ENCODE assay signal across 14 cellular contexts in the genomic region with DNA sequence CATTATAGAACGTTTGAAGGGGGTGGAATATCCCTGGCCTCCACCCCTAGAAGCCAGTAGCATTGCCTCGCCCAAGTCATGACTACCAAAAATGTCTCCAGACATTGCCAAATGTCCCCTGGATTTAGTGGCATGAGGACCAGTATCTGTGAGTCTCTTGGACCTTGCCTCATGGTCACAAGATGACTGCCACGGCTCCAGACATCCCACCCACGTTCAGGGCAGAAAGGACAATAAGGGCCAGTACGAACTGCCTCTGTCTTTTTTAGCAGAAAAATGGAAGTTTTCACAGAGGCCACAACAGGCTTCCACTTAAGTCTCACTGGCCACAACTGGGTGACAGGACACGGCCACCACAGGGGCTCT. TPM values are rescaled to one million over a fixed set of nuclear protein-coding genes. Genes with fewer than 3 reads are reported as not detected.
DNase-seq lines count a peak whose midpoint lies in the region; ATAC-seq and TF ChIP-seq lines count a peak whose summit lies in the region.
"Had no signal": no experiment of that assay in that cellular context is flagged by ENCODE, and none has a peak within 500 bp of the region (broad histone marks: within the 10 kb centered on the region; RNA-seq: fewer than 3 reads in every experiment).

No MANE protein-coding gene starts in this region.

- peaks cover 62% of the 10 kb centered on the region for H4K20me1 ChIP-seq in MM.1S (ENCODE audit: insufficient read depth, low read length)

- H3K36me3 ChIP-seq in MM.1S (replicated peaks; ENCODE audit: insufficient read depth, low read length) = peaks cover 26% of the 10 kb centered on the region
- H3K36me3 ChIP-seq in neutrophil = peaks cover 82% of the 10 kb centered on the region

- H3K36me3 Mint-ChIP-seq in CD4-positive, alpha-beta T cell (ENCODE audit: low read depth) = peaks cover 97% of the 10 kb centered on the region

- H2AFZ ChIP-seq in MM.1S (ENCODE audit: low read length) = no peak overlapping the region

- intact Hi-C loops in CD4-positive, alpha-beta T cell (cut with DNase I, micrococcal nuclease) = loop anchor here (5.0 kb wide), 4 partner anchors 236 to 1261 kb away; a partner anchor contains a TSS
- intact Hi-C loops in dorsolateral prefrontal cortex (cut with DNase I) = loop anchor here (10.0 kb wide), 2 partner anchors 198 to 818 kb away; no protein-coding TSS in a partner anchor

- 0 out of 2 replicates have a peak overlapping the region, but pooled peaks have one; percentile 10 for H3K4me3 ChIP-seq in MM.1S (ENCODE audit: low read length)
- no peak overlapping the region for H3K4me3 ChIP-seq in dorsolateral prefrontal cortex
- no peak overlapping the region for H3K4me3 ChIP-seq in neutrophil (ENCODE audit: low read depth in 1 of 2, low read length in 1 of 2)
- H3K4me3 ChIP-seq in coronary artery = no peak overlapping the region

- DNase-seq in CD4-positive, alpha-beta T cell = no peak
- no peak for DNase-seq in MM.1S
- no peak for DNase-seq in dorsolateral prefrontal cortex
- no peak for DNase-seq in stimulated activated naive CD4-positive, alpha-beta T cell treated with Interleukin-2 at 50 U/mL for 16 hours (lab: John Stamatoyannopoulos, UW)
- no peak for DNase-seq in stimulated activated CD8-positive, alpha-beta memory T cell treated with anti-CD3 and anti-CD28 coated beads, Interleukin-4, amount 100 ng/mL, for 48 hours
- DNase-seq in coronary artery (ENCODE audit: low spot score) = no peak
- no peak for DNase-seq in HT-29 (ENCODE audit: low spot score)
- DNase-seq: activated T-cell treated with anti-CD3 and anti-CD28 coated beads, Interleukin-2, amount 50 U/mL, for 4 hours; GF-D8; NCI-H1105; RPMI8226; stimulated activated CD4-positive, alpha-beta T cell treated with anti-CD3 and anti-CD28 coated beads, Interleukin-12 subunit alpha, Interleukin-12 subunit beta, amount 100 ng/mL, for 4 hours had no signal

- no peak for TF ChIP-seq CTCF in CD4-positive, alpha-beta T cell (IDR thresholded peaks at IDR 0.05)
- TF ChIP-seq CTCF in MM.1S (IDR thresholded peaks at IDR 0.05; ENCODE audit: low read length) = no peak
- no peak for TF ChIP-seq CTCF in dorsolateral prefrontal cortex (IDR thresholded peaks at IDR 0.05 in 54 of 56, conservative IDR thresholded peaks at IDR 0.05 in 2 of 56; ENCODE audit: low read depth in 1 of 56, partially characterized antibody in 56 of 56)
- TF ChIP-seq CTCF in neutrophil (IDR thresholded peaks at IDR 0.05) = no peak
- no peak for TF ChIP-seq CTCF in coronary artery (IDR thresholded peaks at IDR 0.05)

- peak overlapping the region; percentile 99 for H3K27ac ChIP-seq in CD4-positive, alpha-beta T cell (ENCODE audit: low read depth, low read length)
- H3K27ac ChIP-seq in MM.1S (ENCODE audit: low read length) (peak overlapping the region; percentile 100), dorsolateral prefrontal cortex (peak overlapping the region in 34 of 59 donors; percentile 17 to 97 (median 87)), neutrophil (peak overlapping the region; percentile 90), coronary artery (peak overlapping the region in 1 of 2 donors; percentile 81)

- peak overlapping the region; percentile 96 for H3K27ac Mint-ChIP-seq in CD4-positive, alpha-beta T cell

- peaks cover 94% of the 10 kb centered on the region for H3K79me2 ChIP-seq in MM.1S (ENCODE audit: low read length)

- POLR2A ChIA-PET in CD4-positive, alpha-beta T cell (lab: Charles Lee) = interaction anchor here (2.2 to 7.1 kb wide), 5 partner anchors 6 to 231 kb away, joined by 13 to 150 read pairs (median 46); a partner anchor contains a TSS

- H3K27me3 Mint-ChIP-seq in CD4-positive, alpha-beta T cell = peaks cover 10% of the 10 kb centered on the region

- peaks cover 87% of the 10 kb centered on the region for H3K4me1 Mint-ChIP-seq in CD4-positive, alpha-beta T cell (ENCODE audit: low read depth)

- H3K9me2 ChIP-seq in MM.1S (replicated peaks; ENCODE audit: insufficient read depth, low read length) = no peaks in the 10 kb centered on the region

- peaks cover 84% of the 10 kb centered on the region for H3F3A ChIP-seq in MM.1S (ENCODE audit: insufficient read depth, low read length)

- CTCF ChIA-PET in CD4-positive, alpha-beta T cell (lab: Charles Lee) = no interaction called here

- H3K4me1 ChIP-seq in MM.1S (ENCODE audit: low read length) = peaks cover 70% of the 10 kb centered on the region
- H3K4me1 ChIP-seq in neutrophil (ENCODE audit: control insufficient read depth in 1 of 2, insufficient read depth in 1 of 2, low read depth in 1 of 2, low read length in 1 of 2) = peaks cover 97% of the 10 kb centered on the region in 2 experiments

- no peak for ATAC-seq in CD4-positive, alpha-beta T cell (ENCODE audit: poor library complexity)

- H3K4me3 Mint-ChIP-seq in CD4-positive, alpha-beta T cell = peak overlapping the region; percentile 85
- H3K4me3 Mint-ChIP-seq: CD14-positive monocyte had no signal

- H3K27me3 ChIP-seq in CD4-positive, alpha-beta T cell (ENCODE audit: control insufficient read depth, insufficient read depth, low read length) = no peaks in the 10 kb centered on the region
- no peaks in the 10 kb centered on the region for H3K27me3 ChIP-seq in MM.1S (replicated peaks; ENCODE audit: insufficient read depth, low read length)
- H3K27me3 ChIP-seq in dorsolateral prefrontal cortex = no peaks in the 10 kb centered on the region
- H3K27me3 ChIP-seq in neutrophil = no peaks in the 10 kb centered on the region

- H3K9ac ChIP-seq in MM.1S (ENCODE audit: low read length) = peak overlapping the region; percentile 68

- peak overlapping the region; percentile 88 for H3K4me2 ChIP-seq in MM.1S (ENCODE audit: low read depth, low read length)

- no peaks in the 10 kb centered on the region for H3K9me3 ChIP-seq in CD4-positive, alpha-beta T cell (ENCODE audit: control insufficient read depth, low read length)
- no peaks in the 10 kb centered on the region for H3K9me3 ChIP-seq in MM.1S (replicated peaks; ENCODE audit: insufficient read depth, low read length)
- no peaks in the 10 kb centered on the region for H3K9me3 ChIP-seq in neutrophil

- H3K9me3 Mint-ChIP-seq in CD4-positive, alpha-beta T cell = no peaks in the 10 kb centered on the region
- H3K9me3 Mint-ChIP-seq: activated T-cell treated with anti-CD3 and anti-CD28 coated beads, Interleukin-2, amount 50 U/mL, for 4 hours had no signal

RNA-seq across cellular contexts. Expression of a gene that starts 5.4 kb away (rescaled TPM):
- total RNA-seq in CD4-positive, alpha-beta T cell = 100 to 1,000 TPM; 604 to 645 TPM
- 10 to 100 TPM in 112 of 120 experiments, 1 to 10 TPM in 8; 8.5 to 26.9 (median 13.2) TPM for total RNA-seq in dorsolateral prefrontal cortex
- 98.7 and 102 TPM in 2 replicates for total RNA-seq in HT-29 (2014; rRNA removed; shearing (Covaris generic))

RNA-seq across cellular contexts. Expression of a gene that starts 45.6 kb away (rescaled TPM):
- total RNA-seq in CD4-positive, alpha-beta T cell = 10 to 100 TPM; 58.8 to 60.7 TPM
- 10 to 100 TPM; 16.2 to 42.7 (median 30.2) TPM for total RNA-seq in dorsolateral prefrontal cortex
- 57.7 and 67.9 TPM in 2 replicates for total RNA-seq in HT-29 (2014; rRNA removed; shearing (Covaris generic))
